ENCODE assay signal across 27 cellular contexts in the genomic region with DNA sequence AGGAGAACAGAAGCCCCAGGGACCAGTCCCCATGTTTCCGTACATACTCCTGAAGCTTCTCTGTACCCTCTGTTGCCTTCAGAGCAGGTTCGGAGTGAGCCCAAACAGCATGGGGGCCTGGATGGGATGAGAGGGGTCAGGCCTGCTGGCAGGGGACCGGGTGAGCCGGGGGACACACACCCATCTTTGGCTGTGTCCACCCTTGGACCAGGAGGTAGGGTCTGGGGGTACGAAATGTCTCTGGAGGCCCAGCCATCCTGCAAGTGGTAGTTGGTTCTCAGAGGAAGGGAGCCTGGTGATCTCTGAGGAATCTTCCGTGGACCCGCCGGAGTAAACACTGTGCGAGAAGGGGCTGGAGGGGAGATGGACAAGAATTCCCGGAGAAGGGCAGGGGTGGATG. TPM values are rescaled to one million over a fixed set of nuclear protein-coding genes. Genes with fewer than 3 reads are reported as not detected.
DNase-seq lines count a peak whose midpoint lies in the region; ATAC-seq and TF ChIP-seq lines count a peak whose summit lies in the region.
"Had no signal": no experiment of that assay in that cellular context is flagged by ENCODE, and none has a peak within 500 bp of the region (broad histone marks: within the 10 kb centered on the region; RNA-seq: fewer than 3 reads in every experiment).

No MANE protein-coding gene starts in this region.

- peaks cover 15% of the 10 kb centered on the region for H3K4me1 Mint-ChIP-seq in CD14-positive monocyte

- H3K27ac Mint-ChIP-seq in CD14-positive monocyte, result no peak overlapping the region
- H3K27ac Mint-ChIP-seq: activated T-helper 1 cell treated with anti-CD3 and anti-CD28 coated beads, Interleukin-12 subunit alpha, Interleukin-12 subunit beta, Interleukin-2, Interleukin-4 antibody, amounts not matched to agents 30 ng/mL and 10 ng/mL and 1 ng/mL, durations not matched to agents 14 hours and 24 hours and 36 hours; brain; GM23338 had no signal

- H3K36me3 Mint-ChIP-seq in CD14-positive monocyte, result no peaks in the 10 kb centered on the region
- H3K36me3 Mint-ChIP-seq: CD4-positive, CD25-positive, alpha-beta regulatory T cell had no signal

- intact Hi-C loops in CD14-positive monocyte (cut with micrococcal nuclease), result no loop called here

- H3K4me3 Mint-ChIP-seq in CD14-positive monocyte, result no peak overlapping the region
- H3K4me3 Mint-ChIP-seq: activated CD4-positive, alpha-beta T cell treated with anti-CD3 and anti-CD28 coated beads, Interleukin-2, amount 10 ng/mL, durations not matched to agents 24 days and 14 days; activated T-helper 1 cell treated with anti-CD3 and anti-CD28 coated beads, Interleukin-12 subunit alpha, Interleukin-12 subunit beta, Interleukin-2, Interleukin-4 antibody, amounts not matched to agents 30 ng/mL and 10 ng/mL and 1 ng/mL, durations not matched to agents 14 hours and 24 hours and 36 hours; brain; CD4-positive, CD25-positive, alpha-beta regulatory T cell; GM23338 had no signal

- peak overlapping the region; percentile 97 for H3K27ac ChIP-seq in KOPT-K1 (ENCODE audit: low read depth, low read length, poor library complexity, severe bottlenecking)
- peak overlapping the region in 12 of 21 experiments; percentile 6 to 85 (median 31) for H3K27ac ChIP-seq in skin epidermis
- H3K27ac ChIP-seq: lower lobe of right lung, ovary, SJCRH30, spleen, WERI-Rb-1 had no signal

- no peak for TF ChIP-seq CTCF in CD14-positive monocyte (IDR thresholded peaks at IDR 0.05)

- no peak for ATAC-seq in HG03520 (IDR thresholded peaks at IDR 0.05; ENCODE audit: unreplicated experiment)
- ATAC-seq: GM23338, lower lobe of right lung had no signal

- peaks cover 0 to 2% (median 0%) of the 10 kb centered on the region in 3 donors for H3K27me3 Mint-ChIP-seq in CD14-positive monocyte (ENCODE audit: low read depth in 3 of 3)
- H3K27me3 Mint-ChIP-seq: activated CD4-positive, alpha-beta T cell treated with anti-CD3 and anti-CD28 coated beads, Interleukin-2, amount 10 ng/mL, durations not matched to agents 24 days and 14 days had no signal

- peaks cover 0 to 4% (median 0%) of the 10 kb centered on the region in 7 donors for H3K9me3 Mint-ChIP-seq in CD14-positive monocyte
- H3K9me3 Mint-ChIP-seq: activated CD4-positive, alpha-beta T cell treated with anti-CD3 and anti-CD28 coated beads, Interleukin-2, amount 10 ng/mL, durations not matched to agents 24 days and 14 days; activated T-helper 1 cell treated with anti-CD3 and anti-CD28 coated beads, Interleukin-12 subunit alpha, Interleukin-12 subunit beta, Interleukin-2, Interleukin-4 antibody, amounts not matched to agents 30 ng/mL and 10 ng/mL and 1 ng/mL, durations not matched to agents 14 hours and 24 hours and 36 hours; brain; CD4-positive, CD25-positive, alpha-beta regulatory T cell; GM23338 had no signal

- H3K9me3 ChIP-seq in KOPT-K1 (ENCODE audit: insufficient read depth, low read length, poor library complexity, severe bottlenecking), result no peaks in the 10 kb centered on the region
- H3K9me3 ChIP-seq: gastrocnemius medialis, lower lobe of right lung, ovary, SJCRH30, spleen had no signal

- DNase-seq in CD14-positive monocyte (ENCODE audit: low spot score) (peak; percentile 23), mesenteric fat pad (ENCODE audit: low spot score) (peak; percentile 81), globus pallidus (ENCODE audit: low spot score) (no peak), SHP77 (lab: John Stamatoyannopoulos, UW) (no peak)
- DNase-seq: activated CD4-positive, alpha-beta T cell treated with anti-CD3 and anti-CD28 coated beads, Interleukin-2, amount 10 ng/mL, durations not matched to agents 24 days and 14 days; activated naive CD4-positive, alpha-beta T cell treated with anti-CD3 and anti-CD28 coated beads, Interleukin-2, amount 50 U/mL, for 16 hours; amniotic stem cell; CD4-positive, CD25-positive, alpha-beta regulatory T cell; cerebellar nuclear complex; lower lobe of right lung; NCI-H1092 treated with DMSO at 0.1 percent for 48 hours; NCI-H187; ovary; SJCRH30; spleen; SW 1271; T1000; trophoblast cell; WERI-Rb-1 had no signal

- H3K36me3 ChIP-seq in KOPT-K1 (ENCODE audit: insufficient read depth, low read length), result no peaks in the 10 kb centered on the region
- H3K36me3 ChIP-seq: gastrocnemius medialis, lower lobe of right lung, ovary, SJCRH30, spleen had no signal

- H3K4me3 ChIP-seq in skin epidermis, result no peak overlapping the region
- H3K4me3 ChIP-seq: gastrocnemius medialis, GM23338, lower lobe of right lung, ovary, SJCRH30, spleen had no signal

RNA-seq across cellular contexts. Expression of a gene that starts 15.3 kb away (rescaled TPM):
- polyA plus RNA-seq in CD14-positive monocyte, result not detected
- total RNA-seq in mesenteric fat pad, result 5.3 TPM
- total RNA-seq: GM23338 had no signal
- polyA plus RNA-seq: neural cell had no signal

Comparison
In these comparisons a context has a peak if more than half of its experiments do, and no peak if none do; other contexts are left out.
1. DNase-seq: peak in CD14-positive monocyte (single experiment) and mesenteric fat pad (single experiment); none in globus pallidus (single experiment) and SHP77 (0 of 2).